ENCODE assay signal across 1 cellular context in the genomic region with DNA sequence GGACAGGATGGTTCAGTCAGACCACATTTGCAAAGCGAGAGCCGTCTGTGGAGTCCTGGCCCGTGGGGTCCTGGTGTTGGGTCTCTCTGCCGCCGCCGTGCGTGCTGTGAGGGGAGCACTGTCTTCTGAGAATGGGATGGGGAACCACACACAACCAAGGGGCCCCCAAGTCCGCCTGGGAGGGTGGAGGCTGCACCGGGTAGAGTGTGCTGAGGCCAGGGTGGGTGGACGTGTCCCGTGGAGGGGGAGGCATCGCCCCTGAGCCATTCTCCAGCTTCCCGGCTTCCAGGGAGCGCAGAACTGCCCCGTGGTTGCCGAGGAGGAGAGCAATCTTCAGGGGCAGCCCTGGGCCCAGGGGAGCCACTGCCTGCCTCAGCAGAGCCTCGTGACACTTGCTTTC.
TF ChIP-seq lines count a peak whose summit lies in the region.

No MANE protein-coding gene starts in this region.

TF ChIP-seq in IMR-90, 13 proteins besides CTCF, POLR2A, EP300 and RAD21:
- TF ChIP-seq CEBPB (IDR thresholded peaks at IDR 0.05; ENCODE audit: low read depth, low read length) (no peak), MXI1 (IDR thresholded peaks at IDR 0.05; ENCODE audit: borderline replicate concordance, low read depth, low read length) (no peak), MAFK (IDR thresholded peaks at IDR 0.05; ENCODE audit: low read depth, low read length) (no peak), RCOR1 (IDR thresholded peaks at IDR 0.05; ENCODE audit: insufficient replicate concordance, low read length) (no peak), NFE2L2 (IDR thresholded peaks at IDR 0.05; ENCODE audit: low read depth, low read length) (no peak), CHD1 (IDR thresholded peaks at IDR 0.05; ENCODE audit: low read depth, low read length) (no peak), USF2 (IDR thresholded peaks at IDR 0.05; ENCODE audit: low read depth, low read length) (no peak)
